In the genomic region with DNA sequence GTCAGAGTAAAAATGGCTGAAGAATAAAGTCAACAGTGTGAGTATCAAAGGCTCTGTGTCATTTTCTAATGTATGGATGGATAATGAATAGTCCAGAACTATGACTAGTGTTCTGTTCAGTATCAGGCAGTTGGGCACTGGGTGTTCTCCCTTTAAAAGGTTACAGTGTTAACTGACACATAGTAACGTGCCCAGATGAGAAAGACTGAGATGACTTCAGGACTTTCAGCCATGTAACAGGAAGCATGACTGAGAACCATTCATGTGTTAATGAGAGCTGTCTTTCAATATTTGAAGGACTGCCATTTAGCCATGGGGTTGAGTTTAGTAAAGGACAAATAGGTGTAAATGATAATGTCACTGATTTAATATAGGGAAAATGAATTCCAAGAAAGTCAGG, we compare ENCODE assay signal across 10 cellular contexts.
DNase-seq lines count a peak whose midpoint lies in the region; ATAC-seq lines count a peak whose summit lies in the region.
"Had no signal": no experiment of that assay in that cellular context is flagged by ENCODE, and none has a peak within 500 bp of the region (broad histone marks: within the 10 kb centered on the region; RNA-seq: fewer than 3 reads in every experiment).

No MANE protein-coding gene starts in this region.

- DNase-seq in glomerular visceral epithelial cell (ENCODE audit: extremely low spot score) (peak; percentile 79), UCSD-AML1 (lab: John Stamatoyannopoulos, UW; ENCODE audit: unreplicated experiment) (no peak), NCI-H1694 treated with DMSO at 0.1 percent for 48 hours (lab: John Stamatoyannopoulos, UW) (no peak), SKM-1 (lab: John Stamatoyannopoulos, UW; ENCODE audit: unreplicated experiment) (no peak), LoVo (ENCODE audit: low spot score) (no peak)
- DNase-seq: NCI-H1048; stimulated activated CD4-positive, alpha-beta T cell treated with anti-CD3 and anti-CD28 coated beads, Interleukin-4, amount 100 ng/mL, for 4 hours had no signal

- ATAC-seq in GM18861 (IDR thresholded peaks at IDR 0.05; ENCODE audit: unreplicated experiment) (peak; percentile 98), GM21619 (IDR thresholded peaks at IDR 0.05; ENCODE audit: unreplicated experiment) (peak; percentile 99), HG03439 (IDR thresholded peaks at IDR 0.05; ENCODE audit: unreplicated experiment) (peak; percentile 93)
